9 cellular contexts compared by ENCODE assay signal in the genomic region with DNA sequence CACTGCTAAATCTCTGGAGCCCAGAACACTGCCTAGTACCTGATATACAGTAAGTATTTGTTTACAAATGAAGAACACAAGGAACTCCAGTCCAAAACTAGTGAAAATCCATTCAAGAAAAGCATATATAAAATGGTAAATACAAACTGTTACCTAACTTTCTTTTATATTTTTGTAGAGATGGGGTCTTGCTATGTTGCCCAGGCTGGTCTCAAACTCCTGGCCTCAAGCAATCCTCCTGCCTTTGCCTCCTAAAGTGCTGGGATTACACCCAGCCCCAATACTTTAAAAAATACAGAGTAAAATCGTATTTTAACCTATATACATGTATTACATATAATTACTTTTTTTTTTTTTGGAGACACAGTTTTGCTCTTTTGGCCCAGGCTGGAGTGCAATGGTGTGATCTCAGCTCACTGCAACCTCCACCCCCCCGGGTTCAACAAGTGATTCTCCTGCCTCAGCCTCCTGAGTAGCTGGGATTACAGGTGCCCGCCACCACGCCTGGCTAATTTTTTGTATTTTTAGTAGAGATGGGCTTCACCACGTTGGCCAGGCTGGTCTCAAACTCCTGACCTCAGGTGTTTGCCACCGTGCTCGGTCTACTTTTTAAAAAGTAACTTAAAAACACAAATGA. TPM values are rescaled to one million over a fixed set of nuclear protein-coding genes. Genes with fewer than 3 reads are reported as not detected.
DNase-seq lines count a peak whose midpoint lies in the region; ATAC-seq and TF ChIP-seq lines count a peak whose summit lies in the region.
"Not testable (repeated sequence)": the region's sequence is repeated elsewhere in the genome, so short reads cannot be mapped to it uniquely, and the experiment has no call there.
"Had no signal": no experiment of that assay in that cellular context is flagged by ENCODE, and none has a peak within 500 bp of the region (broad histone marks: within the 10 kb centered on the region; RNA-seq: fewer than 3 reads in every experiment).

No MANE protein-coding gene starts in this region.

- BruUV-seq in Calu3 (replicated peaks; lab: Mats Ljungman, UMichigan) = TSS peak; percentile 3
- not testable (repeated sequence) for BruUV-seq in mammary epithelial cell (replicated peaks; lab: Mats Ljungman, UMichigan)

- WGBS in mammary epithelial cell (ENCODE audit: low coverage, missing lambda C conversion rate) = 91% methylated on average over 7 of the region's 7 CpGs
- 78% methylated on average over 7 of the region's 7 CpGs for WGBS in right lobe of liver (ENCODE audit: insufficient coverage, low coverage, low lambda C conversion rate, missing lambda C conversion rate)

- H2AFZ ChIP-seq in mammary epithelial cell (ENCODE audit: low read depth, low read length); osteoblast (ENCODE audit: low read length): not testable (repeated sequence)

- peaks cover 41% of the 10 kb centered on the region for H3K36me3 Mint-ChIP-seq in Calu3 (ENCODE audit: insufficient read depth, unreplicated experiment)
- peaks cover 31% of the 10 kb centered on the region for H3K36me3 Mint-ChIP-seq in WTC11
- H3K36me3 Mint-ChIP-seq in activated T-helper 17 cell treated with anti-CD3 and anti-CD28 coated beads, Interleukin-2, amount 50 U/mL, for 72 hours (ENCODE audit: low read depth) = peaks cover 62% of the 10 kb centered on the region

- not testable (repeated sequence) for TF ChIP-seq CTCF in Calu3 (IDR thresholded peaks at IDR 0.05; ENCODE audit: unreplicated experiment); LNCaP clone FGC (IDR thresholded peaks at IDR 0.05; ENCODE audit: control insufficient read depth, extremely low read depth, insufficient read depth); WTC11 (IDR thresholded peaks at IDR 0.05); mammary epithelial cell (conservative IDR thresholded peaks at IDR 0.05 in 1 of 2, IDR thresholded peaks at IDR 0.05 in 1 of 2; ENCODE audit: extremely low read depth in 1 of 2, insufficient read depth in 1 of 2, low read depth in 1 of 2, low read length in 2 of 2); right lobe of liver (IDR thresholded peaks at IDR 0.05); osteoblast (IDR thresholded peaks at IDR 0.05; ENCODE audit: extremely low read depth, low read depth, low read length)

- in situ Hi-C loops in mammary epithelial cell (cut with MboI; ENCODE audit: low sequenced_read_pairs in 2 of 2) = loop anchor here in 1 of 2 donors (10.0 kb wide), 1 partner anchor 120 kb away; a partner anchor contains a TSS

- H3K36me3 ChIP-seq in mammary epithelial cell (ENCODE audit: insufficient read depth, low read length) (peaks cover 14% of the 10 kb centered on the region), osteoblast (ENCODE audit: insufficient read depth, low read length) (peaks cover 31% of the 10 kb centered on the region)
- H3K36me3 ChIP-seq in right lobe of liver = not testable (repeated sequence)

- intact Hi-C loops in Calu3 (cut with micrococcal nuclease; ENCODE audit: unreplicated experiment); mammary epithelial cell (cut with micrococcal nuclease); right lobe of liver (cut with DNase I): not testable (repeated sequence)

- not testable (repeated sequence) for H3K4me1 ChIP-seq in mammary epithelial cell (ENCODE audit: insufficient read depth, low read length); osteoblast (ENCODE audit: insufficient read depth, low read length)
- peaks cover 0 to 28% (median 6%) of the 10 kb centered on the region in 4 donors for H3K4me1 ChIP-seq in right lobe of liver

- H3K4me3 ChIP-seq in LNCaP clone FGC (ENCODE audit: low read depth, low read length) (peak overlapping the region; percentile 89; the same call in 1 of the 2 replicates), right lobe of liver (peak overlapping the region in 2 of 3 donors; percentile 3 to 8)
- not testable (repeated sequence) for H3K4me3 ChIP-seq in mammary epithelial cell (replicated peaks in 1 of 3; ENCODE audit: insufficient read depth in 1 of 3, low read depth in 2 of 3, low read length in 3 of 3); osteoblast (ENCODE audit: insufficient read depth, low read length)

- H3K4me1 Mint-ChIP-seq in Calu3 (ENCODE audit: low read depth, unreplicated experiment) (peaks cover 20% of the 10 kb centered on the region), WTC11 (peaks cover 22% of the 10 kb centered on the region)
- H3K4me1 Mint-ChIP-seq in activated T-helper 17 cell treated with anti-CD3 and anti-CD28 coated beads, Interleukin-2, amount 50 U/mL, for 72 hours = peaks cover 20% of the 10 kb centered on the region

- not testable (repeated sequence) for H3K9me3 ChIP-seq in mammary epithelial cell (replicated peaks; ENCODE audit: insufficient read depth, low read length); right lobe of liver; osteoblast (ENCODE audit: low read depth, low read length)

- dilution Hi-C loops in mammary epithelial cell (cut with HindIII; ENCODE audit: low sequenced_read_pairs) = not testable (repeated sequence)

- CTCF ChIA-PET in Calu3 (lab: Charles Lee); WTC11 (lab: Charles Lee); mammary epithelial cell (lab: Charles Lee; ENCODE audit: low non-redundant PET): not testable (repeated sequence)

- H4K20me1 ChIP-seq in mammary epithelial cell (ENCODE audit: insufficient read depth, low read length); osteoblast (ENCODE audit: insufficient read depth, low read length): not testable (repeated sequence)

- not testable (repeated sequence) for DNase-seq in Calu3; LNCaP clone FGC (ENCODE audit: low read depth); WTC11 (ENCODE audit: low spot score); mammary epithelial cell; right lobe of liver; osteoblast (ENCODE audit: insufficient read length, low spot score, missing footprints)

- not testable (repeated sequence) for H3K27me3 ChIP-seq in mammary epithelial cell (ENCODE audit: insufficient read depth, low read length); right lobe of liver; osteoblast (ENCODE audit: insufficient read depth, low read length)

- H3K9ac ChIP-seq in mammary epithelial cell (ENCODE audit: insufficient read depth, low read length) = not testable (repeated sequence)

- POLR2A ChIA-PET in WTC11 (lab: Charles Lee) = not testable (repeated sequence)

- not testable (repeated sequence) for H3K27me3 Mint-ChIP-seq in Calu3 (ENCODE audit: unreplicated experiment); WTC11 (ENCODE audit: low read depth); activated T-helper 17 cell treated with anti-CD3 and anti-CD28 coated beads, Interleukin-2, amount 50 U/mL, for 72 hours

- peak overlapping the region; percentile 86 for H3K4me2 ChIP-seq in mammary epithelial cell (ENCODE audit: insufficient read depth, low read depth, low read length)
- H3K4me2 ChIP-seq in osteoblast (ENCODE audit: insufficient read depth, low read length) = peak overlapping the region; percentile 24

- TF ChIP-seq POLR2A in right lobe of liver (IDR thresholded peaks at IDR 0.05) = not testable (repeated sequence)

- H3K9me3 Mint-ChIP-seq in Calu3 (ENCODE audit: low read depth, unreplicated experiment); WTC11; activated T-helper 17 cell treated with anti-CD3 and anti-CD28 coated beads, Interleukin-2, amount 50 U/mL, for 72 hours: not testable (repeated sequence)

- H3K4me3 Mint-ChIP-seq in Calu3 (ENCODE audit: low read depth, unreplicated experiment) = not testable (repeated sequence)
- H3K4me3 Mint-ChIP-seq in WTC11 = peak overlapping the region; percentile 98
- H3K4me3 Mint-ChIP-seq in activated T-helper 17 cell treated with anti-CD3 and anti-CD28 coated beads, Interleukin-2, amount 50 U/mL, for 72 hours = peak overlapping the region; percentile 94

- peaks cover 66% of the 10 kb centered on the region for H3K79me2 ChIP-seq in mammary epithelial cell (ENCODE audit: insufficient read depth, low read length)
- peaks cover 67% of the 10 kb centered on the region for H3K79me2 ChIP-seq in osteoblast (ENCODE audit: insufficient read depth, low read length)

- ATAC-seq in WTC11; activated T-helper 17 cell treated with anti-CD3 and anti-CD28 coated beads, Interleukin-2, amount 50 U/mL, for 72 hours (replicated peaks); right lobe of liver: not testable (repeated sequence)

- H3K27ac Mint-ChIP-seq in Calu3 (ENCODE audit: unreplicated experiment); WTC11: not testable (repeated sequence)
- H3K27ac Mint-ChIP-seq in activated T-helper 17 cell treated with anti-CD3 and anti-CD28 coated beads, Interleukin-2, amount 50 U/mL, for 72 hours = peak overlapping the region; percentile 76

- not testable (repeated sequence) for H3K27ac ChIP-seq in mammary epithelial cell (ENCODE audit: insufficient read depth, low read depth, low read length)
- H3K27ac ChIP-seq in right lobe of liver (peak overlapping the region in 2 of 3 donors; percentile 63 to 95), osteoblast (ENCODE audit: low read depth, low read length) (peak overlapping the region; percentile 6)

TF ChIP-seq in WTC11, 78 proteins besides CTCF, POLR2A, EP300 and RAD21:
- peak; percentile 46; the same call in 1 of the 2 replicates for TF ChIP-seq ZNF121 (CRISPR knock-in tag; IDR thresholded peaks at IDR 0.05)

RNA-seq across cellular contexts. Expression of a gene that starts 2.0 kb away (rescaled TPM):
- total RNA-seq in Calu3 (2022) (47.6 and 48.9 TPM in 2 replicates), WTC11 (2021) (69.2 to 70.5 TPM (median 69.3 TPM) in 3 replicates), mammary epithelial cell (10 to 100 TPM; 24.7 to 52.5 TPM), right lobe of liver (10 to 100 TPM; 15.7 to 27.9 (median 20.1) TPM), osteoblast (28.3 and 36.6 TPM in 2 replicates)
- total RNA-seq in activated T-helper 17 cell treated with anti-CD3 and anti-CD28 coated beads, Interleukin-2, amount 50 U/mL, for 72 hours = 10 to 100 TPM; 33.3 to 43.8 TPM
- 30.9 TPM for polyA plus RNA-seq in mammary epithelial cell
- 74.0 TPM for polyA minus RNA-seq in mammary epithelial cell

RNA-seq across cellular contexts. Expression of a gene that starts 11.2 kb away (rescaled TPM):
- total RNA-seq in Calu3 (2022) (0.05 and 0.39 TPM in 2 replicates), WTC11 (2021) (0.02 TPM in 1 of 3 replicates, not detected in the others), mammary epithelial cell (not detected), right lobe of liver (1 to 10 TPM in 2 of 6 experiments, under 1 TPM in 3, not detected in 1; 0.21 to 2.7 (median 0.37) TPM), osteoblast (under 0.01 TPM in 2 replicates)
- under 1 TPM; 0.16 to 0.19 TPM for total RNA-seq in activated T-helper 17 cell treated with anti-CD3 and anti-CD28 coated beads, Interleukin-2, amount 50 U/mL, for 72 hours
- polyA plus RNA-seq in mammary epithelial cell = not detected
- not detected for polyA minus RNA-seq in mammary epithelial cell
- total RNA-seq: dermis blood vessel endothelial cell, endothelial cell of umbilical vein had no signal
